In the genomic region with DNA sequence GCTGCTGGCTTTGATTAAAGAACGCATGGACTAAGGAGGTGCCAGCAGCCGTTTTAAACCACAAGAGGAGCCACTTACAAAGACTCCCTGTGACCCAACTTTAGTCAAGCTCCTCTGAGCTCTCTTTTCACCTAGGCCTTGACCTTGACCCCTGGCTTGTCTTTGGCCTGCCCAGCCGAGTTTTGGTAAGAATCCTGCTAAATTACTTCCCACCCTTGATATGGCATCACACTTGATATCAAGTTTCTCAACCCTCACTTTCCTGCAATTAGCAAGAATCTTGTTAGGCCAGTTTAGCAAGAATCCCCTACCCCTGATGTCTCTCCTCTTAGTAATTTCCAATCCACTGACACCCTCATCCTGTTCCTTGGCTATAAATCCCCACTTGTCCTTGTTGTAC, we compare ENCODE assay signal across 1 cellular context.
TF ChIP-seq lines count a peak whose summit lies in the region.

No MANE protein-coding gene starts in this region.

TF ChIP-seq in WTC11, 78 proteins besides CTCF, POLR2A, EP300 and RAD21 (continued from another document):
- TF ChIP-seq, protein P1, sequence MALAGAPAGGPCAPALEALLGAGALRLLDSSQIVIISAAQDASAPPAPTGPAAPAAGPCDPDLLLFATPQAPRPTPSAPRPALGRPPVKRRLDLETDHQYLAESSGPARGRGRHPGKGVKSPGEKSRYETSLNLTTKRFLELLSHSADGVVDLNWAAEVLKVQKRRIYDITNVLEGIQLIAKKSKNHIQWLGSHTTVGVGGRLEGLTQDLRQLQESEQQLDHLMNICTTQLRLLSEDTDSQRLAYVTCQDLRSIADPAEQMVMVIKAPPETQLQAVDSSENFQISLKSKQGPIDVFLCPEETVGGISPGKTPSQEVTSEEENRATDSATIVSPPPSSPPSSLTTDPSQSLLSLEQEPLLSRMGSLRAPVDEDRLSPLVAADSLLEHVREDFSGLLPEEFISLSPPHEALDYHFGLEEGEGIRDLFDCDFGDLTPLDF (CRISPR knock-in tag; IDR thresholded peaks at IDR 0.05), result no peak
- TF ChIP-seq, protein P2, sequence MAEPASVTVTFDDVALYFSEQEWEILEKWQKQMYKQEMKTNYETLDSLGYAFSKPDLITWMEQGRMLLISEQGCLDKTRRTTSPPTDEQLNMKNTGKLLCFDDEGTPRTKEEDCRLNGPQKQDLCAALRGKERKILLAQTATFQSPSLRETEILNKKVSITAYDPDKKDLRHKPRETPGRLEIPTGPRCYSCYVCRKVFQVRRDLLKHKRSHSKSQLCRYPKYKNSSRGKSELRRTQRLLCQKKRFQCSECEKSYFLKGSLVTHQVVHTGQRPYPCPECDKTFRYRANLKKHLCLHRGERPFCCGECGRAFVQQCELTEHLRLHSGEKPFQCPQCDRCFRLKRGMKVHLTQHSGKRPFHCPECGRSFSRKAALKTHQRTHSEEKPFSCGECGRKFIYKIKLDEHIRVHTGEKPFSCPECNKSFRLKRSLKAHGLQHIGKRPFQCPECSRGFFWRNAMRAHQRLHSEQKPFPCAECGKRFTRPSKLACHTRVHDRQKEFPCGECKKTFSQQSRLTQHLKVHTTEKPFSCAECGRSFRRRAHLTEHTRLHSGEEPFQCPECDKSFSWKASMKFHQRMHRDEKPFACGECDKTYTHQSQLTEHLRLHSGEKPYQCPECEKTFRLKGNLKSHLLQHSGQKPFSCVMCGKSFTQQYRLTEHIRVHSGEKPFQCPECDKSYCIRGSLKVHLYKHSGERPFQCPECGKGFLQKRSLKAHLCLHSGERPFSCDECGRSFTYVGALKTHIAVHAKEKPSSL (CRISPR knock-in tag; conservative IDR thresholded peaks at IDR 0.05), result no peak
- TF ChIP-seq CBFB (CRISPR knock-in tag; IDR thresholded peaks at IDR 0.05; ENCODE audit: low read depth), result no peak
